In the genomic region with DNA sequence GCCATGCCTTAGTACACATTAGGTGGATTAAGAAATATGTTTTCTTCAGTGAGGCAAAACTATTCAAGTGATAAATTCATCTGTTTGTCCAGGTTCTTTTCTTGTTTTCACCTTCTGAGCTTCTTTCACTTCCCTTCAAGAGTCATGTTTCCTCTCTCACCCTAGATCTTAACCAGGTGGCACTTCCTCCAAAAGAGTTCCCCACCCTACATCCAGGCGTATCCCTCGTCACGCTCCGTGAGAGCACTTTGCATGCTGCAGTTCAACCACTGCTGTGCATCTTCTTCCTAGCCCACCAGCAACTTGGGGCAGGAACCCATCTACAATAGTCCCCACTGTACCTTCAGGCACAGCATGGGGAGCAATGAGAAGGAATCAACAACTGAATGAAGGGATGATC, we compare ENCODE assay signal across 13 cellular contexts. TPM values are rescaled to one million over a fixed set of nuclear protein-coding genes. Genes with fewer than 3 reads are reported as not detected.
A peak's percentile ranks its signal among the peaks of the same experiment; 100 is the strongest.
DNase-seq lines count a peak whose midpoint lies in the region; ATAC-seq and TF ChIP-seq lines count a peak whose summit lies in the region.
"Had no signal": no experiment of that assay in that cellular context is flagged by ENCODE, and none has a peak within 500 bp of the region (broad histone marks: within the 10 kb centered on the region; RNA-seq: fewer than 3 reads in every experiment).

No MANE protein-coding gene starts in this region.

- peak; percentile 91 for ATAC-seq in GM18867 (IDR thresholded peaks at IDR 0.05; ENCODE audit: unreplicated experiment)
- ATAC-seq in GM21528 (IDR thresholded peaks at IDR 0.05; ENCODE audit: low FRiP score, unreplicated experiment) = peak; percentile 81
- ATAC-seq in HG03135 (IDR thresholded peaks at IDR 0.05; ENCODE audit: unreplicated experiment) = peak; percentile 89
- peak; percentile 49 for ATAC-seq in esophagus mucosa
- ATAC-seq in left lung = no peak

- CTCF ChIA-PET in Calu3 (lab: Charles Lee) = interaction anchor here (1.0 kb wide), 1 partner anchor 288 kb away, joined by 4 read pairs; no protein-coding TSS in a partner anchor

- H3K27me3 Mint-ChIP-seq in Calu3 (ENCODE audit: unreplicated experiment) = no peaks in the 10 kb centered on the region

- H3K27ac Mint-ChIP-seq in Calu3 (ENCODE audit: unreplicated experiment) = no peak overlapping the region
- H3K27ac Mint-ChIP-seq: activated CD4-positive, alpha-beta memory T cell treated with anti-CD3 and anti-CD28 coated beads for 36 hours; immature natural killer cell had no signal

- peaks cover 9% of the 10 kb centered on the region for H3K9me3 Mint-ChIP-seq in Calu3 (ENCODE audit: low read depth, unreplicated experiment)

- no TSS peak for BruUV-seq in Calu3 (replicated peaks; lab: Mats Ljungman, UMichigan)

- H3K27ac ChIP-seq in left lung = no peak overlapping the region

- peaks cover 5% of the 10 kb centered on the region for H3K36me3 Mint-ChIP-seq in Calu3 (ENCODE audit: insufficient read depth, unreplicated experiment)
- H3K36me3 Mint-ChIP-seq: immature natural killer cell had no signal

- peaks cover 0 to 10% of the 10 kb centered on the region in 2 donors for H3K9me3 ChIP-seq in left lung

- in situ Hi-C loops in ACHN (cut with HindIII; ENCODE audit: low pct_ligation_motif_present, low pct_unique_long_range_greater_than_20kb, low sequenced_read_pairs) = no loop called here

- peaks cover 45% of the 10 kb centered on the region for H3K4me1 Mint-ChIP-seq in Calu3 (ENCODE audit: low read depth, unreplicated experiment)
- H3K4me1 Mint-ChIP-seq: immature natural killer cell had no signal

- H3K4me3 Mint-ChIP-seq in Calu3 (ENCODE audit: low read depth, unreplicated experiment) = no peak overlapping the region
- H3K4me3 Mint-ChIP-seq: activated CD4-positive, alpha-beta memory T cell treated with anti-CD3 and anti-CD28 coated beads for 36 hours; immature natural killer cell had no signal

- TF ChIP-seq CTCF in Calu3 (IDR thresholded peaks at IDR 0.05; ENCODE audit: unreplicated experiment) (no peak), left lung (IDR thresholded peaks at IDR 0.05) (no peak)

- no peak for DNase-seq in ACHN
- no peak for DNase-seq in Calu3
- DNase-seq in activated CD4-positive, alpha-beta T cell treated with anti-CD3 and anti-CD28 coated beads for 1 hour = no peak
- no peak for DNase-seq in left lung
- DNase-seq: activated CD4-positive, alpha-beta memory T cell treated with anti-CD3 and anti-CD28 coated beads for 36 hours; amygdala; immature natural killer cell; NCI-H1092 treated with DMSO at 0.1 percent for 48 hours; Right ventricle myocardium superior had no signal

- no peak overlapping the region for H3K4me3 ChIP-seq in left lung

- no peaks in the 10 kb centered on the region for H3K4me1 ChIP-seq in left lung

- intact Hi-C loops in Calu3 (cut with micrococcal nuclease; ENCODE audit: unreplicated experiment) (no loop called here), left lung (cut with DNase I) (no loop called here)

- no peaks in the 10 kb centered on the region for H3K27me3 ChIP-seq in left lung

- H3K36me3 ChIP-seq in left lung = no peaks in the 10 kb centered on the region

RNA-seq across cellular contexts. Expression of a gene that starts 28.9 kb away (rescaled TPM):
- total RNA-seq in esophagus mucosa (29.1 TPM), Calu3 (2022) (53.3 and 74.7 TPM in 2 replicates), left lung (10 to 100 TPM; 26.6 to 27.2 TPM)

RNA-seq across cellular contexts. Expression of a gene that starts 29.3 kb away (rescaled TPM):
- total RNA-seq in esophagus mucosa (2.9 TPM), Calu3 (2022) (7.5 and 11.8 TPM in 2 replicates), left lung (1 to 10 TPM; 1.9 to 2.3 TPM)
